ENCODE assay signal across 1 cellular context in the genomic region with DNA sequence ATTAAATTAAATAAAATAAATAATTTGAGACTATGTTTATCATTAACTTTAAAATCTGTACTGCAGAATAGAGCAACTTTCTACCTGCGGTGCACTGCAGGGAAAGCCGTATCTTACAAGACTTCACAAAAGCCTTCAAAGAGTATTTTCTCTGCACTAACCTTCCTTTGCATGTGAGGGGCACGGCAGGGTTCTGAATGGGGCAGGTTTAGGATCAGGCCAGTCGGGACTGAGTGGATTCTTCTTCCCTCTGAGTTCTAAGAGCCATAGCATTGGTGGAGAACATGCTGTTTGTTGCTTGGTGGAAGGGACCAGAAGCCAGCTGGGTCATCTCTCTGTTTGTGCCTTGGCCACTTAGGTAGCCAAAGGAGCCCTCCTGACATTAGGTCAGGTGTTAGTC.
TF ChIP-seq lines count a peak whose summit lies in the region.

No MANE protein-coding gene starts in this region.

TF ChIP-seq in GM23338, 12 proteins besides CTCF, POLR2A, EP300 and RAD21 (continued from another document):
- TF ChIP-seq, protein P1, sequence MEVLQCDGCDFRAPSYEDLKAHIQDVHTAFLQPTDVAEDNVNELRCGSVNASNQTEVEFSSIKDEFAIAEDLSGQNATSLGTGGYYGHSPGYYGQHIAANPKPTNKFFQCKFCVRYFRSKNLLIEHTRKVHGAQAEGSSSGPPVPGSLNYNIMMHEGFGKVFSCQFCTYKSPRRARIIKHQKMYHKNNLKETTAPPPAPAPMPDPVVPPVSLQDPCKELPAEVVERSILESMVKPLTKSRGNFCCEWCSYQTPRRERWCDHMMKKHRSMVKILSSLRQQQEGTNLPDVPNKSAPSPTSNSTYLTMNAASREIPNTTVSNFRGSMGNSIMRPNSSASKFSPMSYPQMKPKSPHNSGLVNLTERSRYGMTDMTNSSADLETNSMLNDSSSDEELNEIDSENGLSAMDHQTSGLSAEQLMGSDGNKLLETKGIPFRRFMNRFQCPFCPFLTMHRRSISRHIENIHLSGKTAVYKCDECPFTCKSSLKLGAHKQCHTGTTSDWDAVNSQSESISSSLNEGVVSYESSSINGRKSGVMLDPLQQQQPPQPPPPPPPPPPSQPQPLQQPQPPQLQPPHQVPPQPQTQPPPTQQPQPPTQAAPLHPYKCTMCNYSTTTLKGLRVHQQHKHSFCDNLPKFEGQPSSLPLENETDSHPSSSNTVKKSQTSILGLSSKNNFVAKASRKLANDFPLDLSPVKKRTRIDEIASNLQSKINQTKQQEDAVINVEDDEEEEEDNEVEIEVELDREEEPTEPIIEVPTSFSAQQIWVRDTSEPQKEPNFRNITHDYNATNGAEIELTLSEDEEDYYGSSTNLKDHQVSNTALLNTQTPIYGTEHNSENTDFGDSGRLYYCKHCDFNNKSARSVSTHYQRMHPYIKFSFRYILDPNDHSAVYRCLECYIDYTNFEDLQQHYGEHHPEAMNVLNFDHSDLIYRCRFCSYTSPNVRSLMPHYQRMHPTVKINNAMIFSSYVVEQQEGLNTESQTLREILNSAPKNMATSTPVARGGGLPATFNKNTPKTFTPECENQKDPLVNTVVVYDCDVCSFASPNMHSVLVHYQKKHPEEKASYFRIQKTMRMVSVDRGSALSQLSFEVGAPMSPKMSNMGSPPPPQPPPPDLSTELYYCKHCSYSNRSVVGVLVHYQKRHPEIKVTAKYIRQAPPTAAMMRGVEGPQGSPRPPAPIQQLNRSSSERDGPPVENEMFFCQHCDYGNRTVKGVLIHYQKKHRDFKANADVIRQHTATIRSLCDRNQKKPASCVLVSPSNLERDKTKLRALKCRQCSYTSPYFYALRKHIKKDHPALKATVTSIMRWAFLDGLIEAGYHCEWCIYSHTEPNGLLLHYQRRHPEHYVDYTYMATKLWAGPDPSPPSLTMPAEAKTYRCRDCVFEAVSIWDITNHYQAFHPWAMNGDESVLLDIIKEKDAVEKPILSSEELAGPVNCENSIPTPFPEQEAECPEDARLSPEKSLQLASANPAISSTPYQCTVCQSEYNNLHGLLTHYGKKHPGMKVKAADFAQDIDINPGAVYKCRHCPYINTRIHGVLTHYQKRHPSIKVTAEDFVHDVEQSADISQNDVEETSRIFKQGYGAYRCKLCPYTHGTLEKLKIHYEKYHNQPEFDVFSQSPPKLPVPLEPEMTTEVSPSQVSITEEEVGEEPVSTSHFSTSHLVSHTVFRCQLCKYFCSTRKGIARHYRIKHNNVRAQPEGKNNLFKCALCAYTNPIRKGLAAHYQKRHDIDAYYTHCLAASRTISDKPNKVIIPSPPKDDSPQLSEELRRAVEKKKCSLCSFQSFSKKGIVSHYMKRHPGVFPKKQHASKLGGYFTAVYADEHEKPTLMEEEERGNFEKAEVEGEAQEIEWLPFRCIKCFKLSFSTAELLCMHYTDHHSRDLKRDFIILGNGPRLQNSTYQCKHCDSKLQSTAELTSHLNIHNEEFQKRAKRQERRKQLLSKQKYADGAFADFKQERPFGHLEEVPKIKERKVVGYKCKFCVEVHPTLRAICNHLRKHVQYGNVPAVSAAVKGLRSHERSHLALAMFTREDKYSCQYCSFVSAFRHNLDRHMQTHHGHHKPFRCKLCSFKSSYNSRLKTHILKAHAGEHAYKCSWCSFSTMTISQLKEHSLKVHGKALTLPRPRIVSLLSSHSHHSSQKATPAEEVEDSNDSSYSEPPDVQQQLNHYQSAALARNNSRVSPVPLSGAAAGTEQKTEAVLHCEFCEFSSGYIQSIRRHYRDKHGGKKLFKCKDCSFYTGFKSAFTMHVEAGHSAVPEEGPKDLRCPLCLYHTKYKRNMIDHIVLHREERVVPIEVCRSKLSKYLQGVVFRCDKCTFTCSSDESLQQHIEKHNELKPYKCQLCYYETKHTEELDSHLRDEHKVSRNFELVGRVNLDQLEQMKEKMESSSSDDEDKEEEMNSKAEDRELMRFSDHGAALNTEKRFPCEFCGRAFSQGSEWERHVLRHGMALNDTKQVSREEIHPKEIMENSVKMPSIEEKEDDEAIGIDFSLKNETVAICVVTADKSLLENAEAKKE (CRISPR knock-in tag; IDR thresholded peaks at IDR 0.05) = no peak
- TF ChIP-seq JUNB (IDR thresholded peaks at IDR 0.05; ENCODE audit: unreplicated experiment) (no peak), EZH2 (IDR thresholded peaks at IDR 0.05; ENCODE audit: low read depth, unreplicated experiment) (no peak), ZNF114 (CRISPR knock-in tag; IDR thresholded peaks at IDR 0.05) (no peak)
